1 cellular context compared by ENCODE assay signal in the genomic region with DNA sequence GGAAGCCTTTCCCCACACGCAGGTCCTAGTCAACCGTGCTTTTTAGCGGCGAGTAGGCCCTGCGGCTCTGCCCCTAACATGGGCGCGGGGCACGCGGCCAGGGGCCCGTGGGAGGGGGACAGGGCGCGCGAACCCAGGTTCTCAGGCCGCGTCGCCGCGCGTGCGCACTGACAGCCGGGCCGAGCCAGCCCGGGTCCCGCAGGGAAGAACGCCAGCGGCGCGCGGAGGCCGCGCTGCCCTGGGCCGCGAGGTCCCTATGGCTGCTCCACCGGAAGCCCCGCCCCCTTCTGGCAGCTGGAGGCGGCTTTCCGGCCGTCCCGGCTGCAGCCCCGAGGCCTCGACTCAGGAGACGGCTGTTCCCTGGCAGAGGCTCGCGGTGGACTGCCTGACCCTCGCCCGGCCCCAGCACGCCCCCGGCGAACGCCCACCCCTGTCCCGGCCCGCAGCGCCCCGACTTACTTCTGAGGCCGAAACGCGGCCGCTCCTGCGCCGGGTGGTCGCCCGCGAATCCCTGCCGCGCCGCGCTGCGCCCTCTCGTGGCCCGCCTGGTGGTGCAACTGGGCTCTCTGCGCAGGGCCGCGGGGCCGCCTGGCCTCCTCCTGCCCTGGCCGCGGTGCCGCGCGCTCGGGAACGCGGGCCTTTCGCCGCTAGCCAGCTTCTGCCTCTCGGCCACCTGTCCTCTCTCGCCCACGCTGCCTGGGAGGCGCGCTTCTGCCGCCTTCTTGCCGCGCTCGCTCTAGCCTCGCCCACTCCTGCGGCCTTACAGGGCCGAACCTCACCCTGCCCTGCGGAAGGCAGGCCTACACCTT.
TF ChIP-seq lines count a peak whose summit lies in the region.

No MANE protein-coding gene starts in this region.

TF ChIP-seq in K562, 482 proteins besides CTCF, POLR2A, EP300 and RAD21 (continued from another document and continues in another):
- TF ChIP-seq, protein P1, sequence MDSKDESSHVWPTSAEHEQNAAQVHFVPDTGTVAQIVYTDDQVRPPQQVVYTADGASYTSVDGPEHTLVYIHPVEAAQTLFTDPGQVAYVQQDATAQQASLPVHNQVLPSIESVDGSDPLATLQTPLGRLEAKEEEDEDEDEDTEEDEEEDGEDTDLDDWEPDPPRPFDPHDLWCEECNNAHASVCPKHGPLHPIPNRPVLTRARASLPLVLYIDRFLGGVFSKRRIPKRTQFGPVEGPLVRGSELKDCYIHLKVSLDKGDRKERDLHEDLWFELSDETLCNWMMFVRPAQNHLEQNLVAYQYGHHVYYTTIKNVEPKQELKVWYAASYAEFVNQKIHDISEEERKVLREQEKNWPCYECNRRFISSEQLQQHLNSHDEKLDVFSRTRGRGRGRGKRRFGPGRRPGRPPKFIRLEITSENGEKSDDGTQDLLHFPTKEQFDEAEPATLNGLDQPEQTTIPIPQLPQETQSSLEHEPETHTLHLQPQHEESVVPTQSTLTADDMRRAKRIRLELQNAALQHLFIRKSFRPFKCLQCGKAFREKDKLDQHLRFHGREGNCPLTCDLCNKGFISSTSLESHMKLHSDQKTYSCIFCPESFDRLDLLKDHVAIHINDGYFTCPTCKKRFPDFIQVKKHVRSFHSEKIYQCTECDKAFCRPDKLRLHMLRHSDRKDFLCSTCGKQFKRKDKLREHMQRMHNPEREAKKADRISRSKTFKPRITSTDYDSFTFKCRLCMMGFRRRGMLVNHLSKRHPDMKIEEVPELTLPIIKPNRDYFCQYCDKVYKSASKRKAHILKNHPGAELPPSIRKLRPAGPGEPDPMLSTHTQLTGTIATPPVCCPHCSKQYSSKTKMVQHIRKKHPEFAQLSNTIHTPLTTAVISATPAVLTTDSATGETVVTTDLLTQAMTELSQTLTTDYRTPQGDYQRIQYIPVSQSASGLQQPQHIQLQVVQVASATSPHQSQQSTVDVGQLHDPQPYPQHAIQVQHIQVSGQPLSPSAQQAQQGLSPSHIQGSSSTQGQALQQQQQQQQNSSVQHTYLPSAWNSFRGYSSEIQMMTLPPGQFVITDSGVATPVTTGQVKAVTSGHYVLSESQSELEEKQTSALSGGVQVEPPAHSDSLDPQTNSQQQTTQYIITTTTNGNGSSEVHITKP (IDR thresholded peaks at IDR 0.05; ENCODE audit: partially characterized antibody), result no peak
- TF ChIP-seq ZNF436 (CRISPR knock-in tag; IDR thresholded peaks at IDR 0.05) (no peak), ERF (CRISPR knock-in tag; IDR thresholded peaks at IDR 0.05) (peak; percentile 60; the same call in 1 of the 2 replicates), CREB1 (IDR thresholded peaks at IDR 0.05) (peak; percentile 28; the same call in 1 of the 2 replicates), CREB1 (CRISPR knock-in tag; IDR thresholded peaks at IDR 0.05) (peak; percentile 60; the same call in 1 of the 2 replicates), STAT5A (IDR thresholded peaks at IDR 0.05; ENCODE audit: borderline replicate concordance, low read length) (no peak), ZNF41 (CRISPR knock-in tag; conservative IDR thresholded peaks at IDR 0.05) (no peak), RNF2 (IDR thresholded peaks at IDR 0.05) (peak; percentile 68; the same call in 1 of the 2 replicates), GABPB1 (CRISPR knock-in tag; IDR thresholded peaks at IDR 0.05) (peak; percentile 90), ZNF695 (CRISPR knock-in tag; IDR thresholded peaks at IDR 0.05) (no peak), ZZZ3 (IDR thresholded peaks at IDR 0.05) (no peak), PYGO2 (tag; IDR thresholded peaks at IDR 0.05) (no peak), ZNF24 (IDR thresholded peaks at IDR 0.05) (0 out of 2 replicates have a peak, but pooled peaks have one; percentile 61), ARNT (IDR thresholded peaks at IDR 0.05) (no peak), IFI16 (CRISPR knock-in tag; IDR thresholded peaks at IDR 0.05) (no peak), JUNB (CRISPR knock-in tag; conservative IDR thresholded peaks at IDR 0.05) (no peak), HMGN3 (IDR thresholded peaks at IDR 0.05; ENCODE audit: borderline replicate concordance, extremely low read depth, insufficient read length, low read depth, low read length) (peak; percentile 94), KLF1 (tag; IDR thresholded peaks at IDR 0.05) (peak; percentile 72; the same call in 1 of the 2 replicates), SETDB1 (IDR thresholded peaks at IDR 0.05; ENCODE audit: low read length) (peak; percentile 87), HDGF (IDR thresholded peaks at IDR 0.05) (no peak), MCM7 (IDR thresholded peaks at IDR 0.05) (no peak), PHB2 (IDR thresholded peaks at IDR 0.05; ENCODE audit: low read depth) (no peak), PTBP1 (IDR thresholded peaks at IDR 0.05; ENCODE audit: low read depth, low read length) (0 out of 2 replicates have a peak, but pooled peaks have one; percentile 61), ILF3 (IDR thresholded peaks at IDR 0.05; ENCODE audit: borderline replicate concordance) (peak; percentile 95; the same call in 1 of the 2 replicates), ETS2 (tag; IDR thresholded peaks at IDR 0.05; ENCODE audit: borderline replicate concordance, poor library complexity, severe bottlenecking) (no peak), ZFP1 (CRISPR knock-in tag; IDR thresholded peaks at IDR 0.05) (no peak), SRSF3 (IDR thresholded peaks at IDR 0.05; ENCODE audit: insufficient read depth, low read length) (no peak)
- TF ChIP-seq, protein P2, sequence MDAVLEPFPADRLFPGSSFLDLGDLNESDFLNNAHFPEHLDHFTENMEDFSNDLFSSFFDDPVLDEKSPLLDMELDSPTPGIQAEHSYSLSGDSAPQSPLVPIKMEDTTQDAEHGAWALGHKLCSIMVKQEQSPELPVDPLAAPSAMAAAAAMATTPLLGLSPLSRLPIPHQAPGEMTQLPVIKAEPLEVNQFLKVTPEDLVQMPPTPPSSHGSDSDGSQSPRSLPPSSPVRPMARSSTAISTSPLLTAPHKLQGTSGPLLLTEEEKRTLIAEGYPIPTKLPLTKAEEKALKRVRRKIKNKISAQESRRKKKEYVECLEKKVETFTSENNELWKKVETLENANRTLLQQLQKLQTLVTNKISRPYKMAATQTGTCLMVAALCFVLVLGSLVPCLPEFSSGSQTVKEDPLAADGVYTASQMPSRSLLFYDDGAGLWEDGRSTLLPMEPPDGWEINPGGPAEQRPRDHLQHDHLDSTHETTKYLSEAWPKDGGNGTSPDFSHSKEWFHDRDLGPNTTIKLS (IDR thresholded peaks at IDR 0.05; ENCODE audit: borderline replicate concordance, low read depth), result peak; percentile 86
- TF ChIP-seq, protein P3, sequence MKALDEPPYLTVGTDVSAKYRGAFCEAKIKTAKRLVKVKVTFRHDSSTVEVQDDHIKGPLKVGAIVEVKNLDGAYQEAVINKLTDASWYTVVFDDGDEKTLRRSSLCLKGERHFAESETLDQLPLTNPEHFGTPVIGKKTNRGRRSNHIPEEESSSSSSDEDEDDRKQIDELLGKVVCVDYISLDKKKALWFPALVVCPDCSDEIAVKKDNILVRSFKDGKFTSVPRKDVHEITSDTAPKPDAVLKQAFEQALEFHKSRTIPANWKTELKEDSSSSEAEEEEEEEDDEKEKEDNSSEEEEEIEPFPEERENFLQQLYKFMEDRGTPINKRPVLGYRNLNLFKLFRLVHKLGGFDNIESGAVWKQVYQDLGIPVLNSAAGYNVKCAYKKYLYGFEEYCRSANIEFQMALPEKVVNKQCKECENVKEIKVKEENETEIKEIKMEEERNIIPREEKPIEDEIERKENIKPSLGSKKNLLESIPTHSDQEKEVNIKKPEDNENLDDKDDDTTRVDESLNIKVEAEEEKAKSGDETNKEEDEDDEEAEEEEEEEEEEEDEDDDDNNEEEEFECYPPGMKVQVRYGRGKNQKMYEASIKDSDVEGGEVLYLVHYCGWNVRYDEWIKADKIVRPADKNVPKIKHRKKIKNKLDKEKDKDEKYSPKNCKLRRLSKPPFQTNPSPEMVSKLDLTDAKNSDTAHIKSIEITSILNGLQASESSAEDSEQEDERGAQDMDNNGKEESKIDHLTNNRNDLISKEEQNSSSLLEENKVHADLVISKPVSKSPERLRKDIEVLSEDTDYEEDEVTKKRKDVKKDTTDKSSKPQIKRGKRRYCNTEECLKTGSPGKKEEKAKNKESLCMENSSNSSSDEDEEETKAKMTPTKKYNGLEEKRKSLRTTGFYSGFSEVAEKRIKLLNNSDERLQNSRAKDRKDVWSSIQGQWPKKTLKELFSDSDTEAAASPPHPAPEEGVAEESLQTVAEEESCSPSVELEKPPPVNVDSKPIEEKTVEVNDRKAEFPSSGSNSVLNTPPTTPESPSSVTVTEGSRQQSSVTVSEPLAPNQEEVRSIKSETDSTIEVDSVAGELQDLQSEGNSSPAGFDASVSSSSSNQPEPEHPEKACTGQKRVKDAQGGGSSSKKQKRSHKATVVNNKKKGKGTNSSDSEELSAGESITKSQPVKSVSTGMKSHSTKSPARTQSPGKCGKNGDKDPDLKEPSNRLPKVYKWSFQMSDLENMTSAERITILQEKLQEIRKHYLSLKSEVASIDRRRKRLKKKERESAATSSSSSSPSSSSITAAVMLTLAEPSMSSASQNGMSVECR (CRISPR knock-in tag; IDR thresholded peaks at IDR 0.05), result peak; percentile 86
- TF ChIP-seq, protein P4, sequence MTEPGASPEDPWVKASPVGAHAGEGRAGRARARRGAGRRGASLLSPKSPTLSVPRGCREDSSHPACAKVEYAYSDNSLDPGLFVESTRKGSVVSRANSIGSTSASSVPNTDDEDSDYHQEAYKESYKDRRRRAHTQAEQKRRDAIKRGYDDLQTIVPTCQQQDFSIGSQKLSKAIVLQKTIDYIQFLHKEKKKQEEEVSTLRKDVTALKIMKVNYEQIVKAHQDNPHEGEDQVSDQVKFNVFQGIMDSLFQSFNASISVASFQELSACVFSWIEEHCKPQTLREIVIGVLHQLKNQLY (CRISPR knock-in tag; conservative IDR thresholded peaks at IDR 0.05), result peak in 1 of 2 experiments; percentile 81; a peak in 1 of 4 replicates
- TF ChIP-seq, protein P5, sequence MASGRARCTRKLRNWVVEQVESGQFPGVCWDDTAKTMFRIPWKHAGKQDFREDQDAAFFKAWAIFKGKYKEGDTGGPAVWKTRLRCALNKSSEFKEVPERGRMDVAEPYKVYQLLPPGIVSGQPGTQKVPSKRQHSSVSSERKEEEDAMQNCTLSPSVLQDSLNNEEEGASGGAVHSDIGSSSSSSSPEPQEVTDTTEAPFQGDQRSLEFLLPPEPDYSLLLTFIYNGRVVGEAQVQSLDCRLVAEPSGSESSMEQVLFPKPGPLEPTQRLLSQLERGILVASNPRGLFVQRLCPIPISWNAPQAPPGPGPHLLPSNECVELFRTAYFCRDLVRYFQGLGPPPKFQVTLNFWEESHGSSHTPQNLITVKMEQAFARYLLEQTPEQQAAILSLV (tag; IDR thresholded peaks at IDR 0.05), result no peak
- TF ChIP-seq, protein P6, sequence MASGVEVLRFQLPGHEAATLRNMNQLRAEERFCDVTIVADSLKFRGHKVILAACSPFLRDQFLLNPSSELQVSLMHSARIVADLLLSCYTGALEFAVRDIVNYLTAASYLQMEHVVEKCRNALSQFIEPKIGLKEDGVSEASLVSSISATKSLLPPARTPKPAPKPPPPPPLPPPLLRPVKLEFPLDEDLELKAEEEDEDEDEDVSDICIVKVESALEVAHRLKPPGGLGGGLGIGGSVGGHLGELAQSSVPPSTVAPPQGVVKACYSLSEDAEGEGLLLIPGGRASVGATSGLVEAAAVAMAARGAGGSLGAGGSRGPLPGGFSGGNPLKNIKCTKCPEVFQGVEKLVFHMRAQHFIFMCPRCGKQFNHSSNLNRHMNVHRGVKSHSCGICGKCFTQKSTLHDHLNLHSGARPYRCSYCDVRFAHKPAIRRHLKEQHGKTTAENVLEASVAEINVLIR (CRISPR knock-in tag; IDR thresholded peaks at IDR 0.05), result no peak
- TF ChIP-seq, protein P7, sequence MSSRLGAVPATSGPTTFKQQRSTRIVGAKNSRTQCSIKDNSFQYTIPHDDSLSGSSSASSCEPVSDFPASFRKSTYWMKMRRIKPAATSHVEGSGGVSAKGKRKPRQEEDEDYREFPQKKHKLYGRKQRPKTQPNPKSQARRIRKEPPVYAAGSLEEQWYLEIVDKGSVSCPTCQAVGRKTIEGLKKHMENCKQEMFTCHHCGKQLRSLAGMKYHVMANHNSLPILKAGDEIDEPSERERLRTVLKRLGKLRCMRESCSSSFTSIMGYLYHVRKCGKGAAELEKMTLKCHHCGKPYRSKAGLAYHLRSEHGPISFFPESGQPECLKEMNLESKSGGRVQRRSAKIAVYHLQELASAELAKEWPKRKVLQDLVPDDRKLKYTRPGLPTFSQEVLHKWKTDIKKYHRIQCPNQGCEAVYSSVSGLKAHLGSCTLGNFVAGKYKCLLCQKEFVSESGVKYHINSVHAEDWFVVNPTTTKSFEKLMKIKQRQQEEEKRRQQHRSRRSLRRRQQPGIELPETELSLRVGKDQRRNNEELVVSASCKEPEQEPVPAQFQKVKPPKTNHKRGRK (tag; IDR thresholded peaks at IDR 0.05), result no peak
- TF ChIP-seq, protein P8, sequence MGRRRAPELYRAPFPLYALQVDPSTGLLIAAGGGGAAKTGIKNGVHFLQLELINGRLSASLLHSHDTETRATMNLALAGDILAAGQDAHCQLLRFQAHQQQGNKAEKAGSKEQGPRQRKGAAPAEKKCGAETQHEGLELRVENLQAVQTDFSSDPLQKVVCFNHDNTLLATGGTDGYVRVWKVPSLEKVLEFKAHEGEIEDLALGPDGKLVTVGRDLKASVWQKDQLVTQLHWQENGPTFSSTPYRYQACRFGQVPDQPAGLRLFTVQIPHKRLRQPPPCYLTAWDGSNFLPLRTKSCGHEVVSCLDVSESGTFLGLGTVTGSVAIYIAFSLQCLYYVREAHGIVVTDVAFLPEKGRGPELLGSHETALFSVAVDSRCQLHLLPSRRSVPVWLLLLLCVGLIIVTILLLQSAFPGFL (CRISPR knock-in tag; IDR thresholded peaks at IDR 0.05), result peak; percentile 59; the same call in 1 of the 2 replicates
- TF ChIP-seq, protein P9, sequence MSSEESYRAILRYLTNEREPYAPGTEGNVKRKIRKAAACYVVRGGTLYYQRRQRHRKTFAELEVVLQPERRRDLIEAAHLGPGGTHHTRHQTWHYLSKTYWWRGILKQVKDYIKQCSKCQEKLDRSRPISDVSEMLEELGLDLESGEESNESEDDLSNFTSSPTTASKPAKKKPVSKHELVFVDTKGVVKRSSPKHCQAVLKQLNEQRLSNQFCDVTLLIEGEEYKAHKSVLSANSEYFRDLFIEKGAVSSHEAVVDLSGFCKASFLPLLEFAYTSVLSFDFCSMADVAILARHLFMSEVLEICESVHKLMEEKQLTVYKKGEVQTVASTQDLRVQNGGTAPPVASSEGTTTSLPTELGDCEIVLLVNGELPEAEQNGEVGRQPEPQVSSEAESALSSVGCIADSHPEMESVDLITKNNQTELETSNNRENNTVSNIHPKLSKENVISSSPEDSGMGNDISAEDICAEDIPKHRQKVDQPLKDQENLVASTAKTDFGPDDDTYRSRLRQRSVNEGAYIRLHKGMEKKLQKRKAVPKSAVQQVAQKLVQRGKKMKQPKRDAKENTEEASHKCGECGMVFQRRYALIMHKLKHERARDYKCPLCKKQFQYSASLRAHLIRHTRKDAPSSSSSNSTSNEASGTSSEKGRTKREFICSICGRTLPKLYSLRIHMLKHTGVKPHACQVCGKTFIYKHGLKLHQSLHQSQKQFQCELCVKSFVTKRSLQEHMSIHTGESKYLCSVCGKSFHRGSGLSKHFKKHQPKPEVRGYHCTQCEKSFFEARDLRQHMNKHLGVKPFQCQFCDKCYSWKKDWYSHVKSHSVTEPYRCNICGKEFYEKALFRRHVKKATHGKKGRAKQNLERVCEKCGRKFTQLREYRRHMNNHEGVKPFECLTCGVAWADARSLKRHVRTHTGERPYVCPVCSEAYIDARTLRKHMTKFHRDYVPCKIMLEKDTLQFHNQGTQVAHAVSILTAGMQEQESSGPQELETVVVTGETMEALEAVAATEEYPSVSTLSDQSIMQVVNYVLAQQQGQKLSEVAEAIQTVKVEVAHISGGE (CRISPR knock-in tag; IDR thresholded peaks at IDR 0.05), result peak in 1 of 3 experiments; percentile 89; a peak in 4 of 6 replicates
